8 cellular contexts compared by ENCODE assay signal in the genomic region with DNA sequence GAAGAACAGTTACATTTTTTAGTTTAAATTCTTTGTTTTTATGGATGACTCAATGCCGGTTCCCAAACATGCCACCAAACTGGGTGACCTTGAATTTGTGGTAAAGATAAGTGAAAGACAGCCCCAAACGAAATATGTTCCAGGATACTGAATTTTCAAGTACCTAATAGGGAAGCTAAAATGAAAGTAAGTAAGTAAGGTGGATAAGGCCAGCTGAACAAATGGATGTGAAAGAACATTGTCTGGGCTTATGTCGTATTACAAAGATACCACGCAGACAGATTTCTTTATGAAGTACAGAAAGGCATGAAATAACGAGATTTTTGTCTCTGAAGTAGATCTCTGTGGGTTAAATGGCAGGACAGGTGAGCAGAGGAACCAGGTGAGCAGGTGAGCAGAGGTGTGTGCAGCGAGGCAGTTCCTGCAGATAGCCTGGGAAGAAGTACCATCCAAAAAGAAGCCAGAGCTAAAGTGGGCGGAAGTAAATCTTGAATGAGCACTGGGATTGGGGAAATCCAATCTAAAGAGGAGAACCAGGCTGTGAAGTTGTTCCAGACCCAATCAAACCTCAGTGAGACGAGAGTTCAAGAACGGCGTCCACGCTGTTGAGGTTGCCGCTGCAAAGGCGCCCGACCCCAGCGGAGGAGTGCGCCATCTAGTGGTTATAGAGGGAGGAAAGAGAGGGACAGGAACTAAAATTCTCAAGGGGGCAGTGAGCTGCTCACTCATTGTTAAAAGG. TPM values are rescaled to one million over a fixed set of nuclear protein-coding genes. Genes with fewer than 3 reads are reported as not detected.
DNase-seq lines count a peak whose midpoint lies in the region; ATAC-seq and TF ChIP-seq lines count a peak whose summit lies in the region.

No MANE protein-coding gene starts in this region.

- ATAC-seq in GM21723 (IDR thresholded peaks at IDR 0.05; ENCODE audit: unreplicated experiment) (peak; percentile 83), foreskin keratinocyte (peak; percentile 92)

- intact Hi-C loops in activated T-helper 2 cell treated with anti-CD3 and anti-CD28 coated beads, Interferon-gamma antibody, Interleukin-2, Interleukin-4, amounts not matched to agents 10 μg/mL and 5 μg/mL and 100 μg/mL, durations not matched to agents 14 hours and 24 hours and 36 hours (cut with micrococcal nuclease) = loop anchor here (5.0 kb wide), 2 partner anchors 331 to 471 kb away; no protein-coding TSS in a partner anchor
- intact Hi-C loops in posterior vena cava (cut with DNase I) = no loop called here
- intact Hi-C loops in vagina (cut with DNase I) = no loop called here

- no peaks in the 10 kb centered on the region for H3K36me3 Mint-ChIP-seq in activated T-helper 2 cell treated with anti-CD3 and anti-CD28 coated beads, Interferon-gamma antibody, Interleukin-2, Interleukin-4, amounts not matched to agents 10 μg/mL and 5 μg/mL and 100 μg/mL, durations not matched to agents 14 hours and 24 hours and 36 hours (ENCODE audit: low read depth)

- no peak overlapping the region for H3K4me3 Mint-ChIP-seq in activated T-helper 2 cell treated with anti-CD3 and anti-CD28 coated beads, Interferon-gamma antibody, Interleukin-2, Interleukin-4, amounts not matched to agents 10 μg/mL and 5 μg/mL and 100 μg/mL, durations not matched to agents 14 hours and 24 hours and 36 hours (ENCODE audit: low read depth)

- H3K9me3 ChIP-seq in vagina = no peaks in the 10 kb centered on the region

- no peak overlapping the region; the same call in 1 of the 2 replicates for H3K4me2 ChIP-seq in KMS-11

- H4K20me1 ChIP-seq in KMS-11 (ENCODE audit: insufficient read depth) = no peaks in the 10 kb centered on the region

- TF ChIP-seq CTCF in KMS-11 (conservative IDR thresholded peaks at IDR 0.05; ENCODE audit: low read depth, low read length) (peak; percentile 95), foreskin keratinocyte (conservative IDR thresholded peaks at IDR 0.05) (peak; percentile 90), vagina (IDR thresholded peaks at IDR 0.05) (peak; percentile 33 to 77 (median 58))

- no peaks in the 10 kb centered on the region for H3K9me3 Mint-ChIP-seq in activated T-helper 2 cell treated with anti-CD3 and anti-CD28 coated beads, Interferon-gamma antibody, Interleukin-2, Interleukin-4, amounts not matched to agents 10 μg/mL and 5 μg/mL and 100 μg/mL, durations not matched to agents 14 hours and 24 hours and 36 hours

- H3K4me1 Mint-ChIP-seq in activated T-helper 2 cell treated with anti-CD3 and anti-CD28 coated beads, Interferon-gamma antibody, Interleukin-2, Interleukin-4, amounts not matched to agents 10 μg/mL and 5 μg/mL and 100 μg/mL, durations not matched to agents 14 hours and 24 hours and 36 hours (ENCODE audit: low read depth) = peaks cover 5% of the 10 kb centered on the region

- H3K4me3 ChIP-seq in KMS-11 (IDR thresholded peaks at IDR 0.05; ENCODE audit: insufficient read depth, low read depth, low read length) = no peak overlapping the region
- H3K4me3 ChIP-seq in vagina = no peak overlapping the region

- peaks cover 4% of the 10 kb centered on the region for H3K27me3 Mint-ChIP-seq in activated T-helper 2 cell treated with anti-CD3 and anti-CD28 coated beads, Interferon-gamma antibody, Interleukin-2, Interleukin-4, amounts not matched to agents 10 μg/mL and 5 μg/mL and 100 μg/mL, durations not matched to agents 14 hours and 24 hours and 36 hours (ENCODE audit: low read depth)

- no peaks in the 10 kb centered on the region for H3K79me2 ChIP-seq in KMS-11 (ENCODE audit: insufficient read depth, low read depth)

- no peak overlapping the region for H3K9ac ChIP-seq in KMS-11

- H3K36me3 ChIP-seq in KMS-11 (ENCODE audit: insufficient read depth) (no peaks in the 10 kb centered on the region), vagina (no peaks in the 10 kb centered on the region)

- no peak for TF ChIP-seq POLR2A in vagina (IDR thresholded peaks at IDR 0.05)

- peak overlapping the region; percentile 11; the same call in 1 of the 2 replicates for H2AFZ ChIP-seq in KMS-11 (ENCODE audit: low read depth)

- DNase-seq in EH (ENCODE audit: low read depth) (peak; percentile 67), SHP77 (lab: John Stamatoyannopoulos, UW) (peak; percentile 65 to 67), foreskin keratinocyte (peak in 1 of 2 donors; percentile 36), posterior vena cava (ENCODE audit: low spot score) (peak; percentile 92), vagina (ENCODE audit: extremely low spot score in 2 of 2) (no peak)
- DNase-seq in activated T-helper 2 cell treated with anti-CD3 and anti-CD28 coated beads, Interferon-gamma antibody, Interleukin-2, Interleukin-4, amounts not matched to agents 10 μg/mL and 5 μg/mL and 100 μg/mL, durations not matched to agents 14 hours and 24 hours and 36 hours (ENCODE audit: low spot score) = peak; percentile 54

- no peaks in the 10 kb centered on the region for H3K27me3 ChIP-seq in KMS-11 (ENCODE audit: insufficient read depth, low read depth)
- H3K27me3 ChIP-seq in foreskin keratinocyte = no peaks in the 10 kb centered on the region
- no peaks in the 10 kb centered on the region for H3K27me3 ChIP-seq in vagina

- H3K27ac Mint-ChIP-seq in activated T-helper 2 cell treated with anti-CD3 and anti-CD28 coated beads, Interferon-gamma antibody, Interleukin-2, Interleukin-4, amounts not matched to agents 10 μg/mL and 5 μg/mL and 100 μg/mL, durations not matched to agents 14 hours and 24 hours and 36 hours = no peak overlapping the region

- H3K27ac ChIP-seq in KMS-11 (no peak overlapping the region), foreskin keratinocyte (no peak overlapping the region), vagina (no peak overlapping the region)

- H3K4me1 ChIP-seq in KMS-11 (ENCODE audit: low read depth, poor library complexity, severe bottlenecking) (peaks cover 27% of the 10 kb centered on the region), foreskin keratinocyte (no peaks in the 10 kb centered on the region), vagina (no peaks in the 10 kb centered on the region)

RNA-seq across cellular contexts. Expression of gene TLR5, which starts 19.6 kb away (rescaled TPM):
- 0.34 and 0.41 TPM in 2 replicates for total RNA-seq in activated T-helper 2 cell treated with anti-CD3 and anti-CD28 coated beads, Interferon-gamma antibody, Interleukin-2, Interleukin-4, amounts not matched to agents 10 μg/mL and 5 μg/mL and 100 μg/mL, durations not matched to agents 14 hours and 24 hours and 36 hours
- total RNA-seq in foreskin keratinocyte (0.32 and 1.1 TPM in 2 replicates), posterior vena cava (10 to 100 TPM in 1 of 2 donors, 1 to 10 TPM in 1; 5.2 to 11.2 TPM), vagina (15.2 TPM)
- polyA plus RNA-seq in foreskin keratinocyte = 0.18 TPM in 2 replicates

Comparison
In these comparisons a context has a peak if more than half of its experiments do, and no peak if none do; other contexts are left out.
1. DNase-seq: peak in EH (single experiment), SHP77 (2 of 2), activated T-helper 2 cell treated with anti-CD3 and anti-CD28 coated beads, Interferon-gamma antibody, Interleukin-2, Interleukin-4, amounts not matched to agents 10 μg/mL and 5 μg/mL and 100 μg/mL, durations not matched to agents 14 hours and 24 hours and 36 hours (single experiment) and posterior vena cava (single experiment); none in vagina (0 of 2).
2. Peak in every context shown above with its lines, with median percentiles within 50 percentile points of each other: CTCF ChIP-seq.